In genomic region chr7:122315507-122316466, GRCh38 we compare ENCODE assay signal across 24 cellular contexts. TPM values are rescaled to one million over a fixed set of nuclear protein-coding genes. Genes with fewer than 3 reads are reported as not detected.
A peak's percentile ranks its signal among the peaks of the same experiment; 100 is the strongest.
DNase-seq lines count a peak whose midpoint lies in the region; ATAC-seq, FAIRE-seq and TF ChIP-seq lines count a peak whose summit lies in the region.
"Had no signal": no experiment of that assay in that cellular context is flagged by ENCODE, and none has a peak within 500 bp of the region (broad histone marks: within the 10 kb centered on the region; RNA-seq: fewer than 3 reads in every experiment).

No MANE protein-coding gene starts in this region.

- H3K27ac ChIP-seq in left ventricle myocardium inferior (replicated peaks): no peak overlapping the region
- no peak overlapping the region for H3K27ac ChIP-seq in endothelial cell of umbilical vein (ENCODE audit: insufficient read depth, low read depth, low read length)
- H3K27ac ChIP-seq in lower lobe of right lung: no peak overlapping the region
- H3K27ac ChIP-seq: A549, body of pancreas, thyroid gland had no signal

- no peaks in the 10 kb centered on the region for H3K9me3 Mint-ChIP-seq in activated CD4-positive, alpha-beta T cell treated with anti-CD3 and anti-CD28 coated beads, Interleukin-2, amount 10 ng/mL, durations not matched to agents 7 days and 5 days
- H3K9me3 Mint-ChIP-seq: activated CD4-positive, alpha-beta memory T cell treated with anti-CD3 and anti-CD28 coated beads for 36 hours; nephron progenitor cell had no signal

- H3K4me3 Mint-ChIP-seq in activated CD4-positive, alpha-beta T cell treated with anti-CD3 and anti-CD28 coated beads, Interleukin-2, amount 10 ng/mL, durations not matched to agents 7 days and 5 days: no peak overlapping the region
- H3K4me3 Mint-ChIP-seq: activated CD4-positive, alpha-beta memory T cell treated with anti-CD3 and anti-CD28 coated beads for 36 hours; activated naive CD4-positive, alpha-beta T cell treated with anti-CD3 and anti-CD28 coated beads, Interleukin-2, amount 50 U/mL, for 24 hours; T-cell had no signal

- no peaks in the 10 kb centered on the region for H3K79me2 ChIP-seq in endothelial cell of umbilical vein (ENCODE audit: control insufficient read depth, insufficient read depth, low read length)

- no peaks in the 10 kb centered on the region for H4K20me1 ChIP-seq in endothelial cell of umbilical vein (replicated peaks; ENCODE audit: control insufficient read depth, extremely low read depth, insufficient read depth, low read length)

- CTCF ChIA-PET in endothelial cell of umbilical vein (lab: Charles Lee): interaction anchor here (1.0 kb wide), 1 partner anchor 10 kb away, joined by 3 read pairs; no protein-coding TSS in a partner anchor
- CTCF ChIA-PET in activated CD4-positive, alpha-beta T cell treated with anti-CD3 and anti-CD28 coated beads, Interleukin-2, amount 10 ng/mL, durations not matched to agents 7 days and 5 days (lab: Charles Lee): interaction anchor here (1.4 kb wide), 1 partner anchor 15 kb away, joined by 3 read pairs; no protein-coding TSS in a partner anchor

- H3K27me3 ChIP-seq in left ventricle myocardium inferior (ENCODE audit: low read depth) (peaks cover 69% of the 10 kb centered on the region), endothelial cell of umbilical vein (ENCODE audit: control insufficient read depth in 2 of 2, insufficient read depth in 2 of 2, low read length in 2 of 2) (peaks cover 55 to 72% of the 10 kb centered on the region in 2 experiments), lower lobe of right lung (ENCODE audit: low read depth) (peaks cover 65% of the 10 kb centered on the region)

- H3K36me3 ChIP-seq in left ventricle myocardium inferior (no peaks in the 10 kb centered on the region), endothelial cell of umbilical vein (ENCODE audit: control insufficient read depth in 2 of 2, extremely low read depth in 1 of 2, insufficient read depth in 2 of 2, low read length in 2 of 2) (no peaks in the 10 kb centered on the region), lower lobe of right lung (no peaks in the 10 kb centered on the region)
- H3K36me3 ChIP-seq: thyroid gland had no signal

- H3K27ac Mint-ChIP-seq in activated CD4-positive, alpha-beta T cell treated with anti-CD3 and anti-CD28 coated beads, Interleukin-2, amount 10 ng/mL, durations not matched to agents 7 days and 5 days: no peak overlapping the region
- H3K27ac Mint-ChIP-seq: activated CD4-positive, alpha-beta memory T cell treated with anti-CD3 and anti-CD28 coated beads for 36 hours; activated naive CD4-positive, alpha-beta T cell treated with anti-CD3 and anti-CD28 coated beads, Interleukin-2, amount 50 U/mL, for 24 hours; nephron progenitor cell had no signal

- H3K9ac ChIP-seq in endothelial cell of umbilical vein (replicated peaks; ENCODE audit: extremely low read depth, insufficient read depth, low read length): no peak overlapping the region

- FAIRE-seq in endothelial cell of umbilical vein (lab: Jason Lieb, UNC): no peak
- FAIRE-seq: A549, H54 had no signal

- H3K4me3 ChIP-seq in left ventricle myocardium inferior: peak overlapping the region; percentile 33
- no peak overlapping the region for H3K4me3 ChIP-seq in endothelial cell of umbilical vein (replicated peaks in 1 of 3; ENCODE audit: insufficient read depth in 1 of 3, low read depth in 1 of 3, low read length in 3 of 3)
- H3K4me3 ChIP-seq in lower lobe of right lung: no peak overlapping the region
- H3K4me3 ChIP-seq: A549, body of pancreas, thyroid gland had no signal

- intact Hi-C loops in left ventricle myocardium inferior (cut with micrococcal nuclease) (no loop called here), cardiac septum (cut with DNase I) (no loop called here), endothelial cell of umbilical vein (cut with micrococcal nuclease) (no loop called here), lower lobe of right lung (cut with DNase I) (no loop called here)

- dilution Hi-C loops in endothelial cell of umbilical vein (cut with MboI; ENCODE audit: extremely low pct_ligation_motif_present, low sequenced_read_pairs): no loop called here

- H3K9me3 ChIP-seq in left ventricle myocardium inferior (replicated peaks) (no peaks in the 10 kb centered on the region), endothelial cell of umbilical vein (replicated peaks; ENCODE audit: control insufficient read depth, insufficient read depth, low read length) (no peaks in the 10 kb centered on the region), lower lobe of right lung (no peaks in the 10 kb centered on the region)
- H3K9me3 ChIP-seq: A549, body of pancreas, thyroid gland had no signal

- TF ChIP-seq CTCF in left ventricle myocardium inferior (IDR thresholded peaks at IDR 0.05; ENCODE audit: borderline replicate concordance) (no peak), endothelial cell of umbilical vein (IDR thresholded peaks at IDR 0.05; ENCODE audit: extremely low read depth in 1 of 2, insufficient read depth in 1 of 2, low read depth in 1 of 2, low read length in 2 of 2) (no peak), lower lobe of right lung (IDR thresholded peaks at IDR 0.05) (no peak)

- no TSS peak for BruUV-seq in endothelial cell of umbilical vein (replicated peaks; lab: Mats Ljungman, UMichigan)

- no peaks in the 10 kb centered on the region for H3K36me3 Mint-ChIP-seq in activated CD4-positive, alpha-beta T cell treated with anti-CD3 and anti-CD28 coated beads, Interleukin-2, amount 10 ng/mL, durations not matched to agents 7 days and 5 days (ENCODE audit: low read depth)
- H3K36me3 Mint-ChIP-seq: activated naive CD4-positive, alpha-beta T cell treated with anti-CD3 and anti-CD28 coated beads, Interleukin-2, amount 50 U/mL, for 24 hours; T-cell had no signal

- H3K4me1 ChIP-seq in left ventricle myocardium inferior: peaks cover 29% of the 10 kb centered on the region
- peaks cover 14% of the 10 kb centered on the region for H3K4me1 ChIP-seq in endothelial cell of umbilical vein (ENCODE audit: control insufficient read depth, extremely low read depth, insufficient read depth, low read length)
- H3K4me1 ChIP-seq in lower lobe of right lung: peaks cover 12% of the 10 kb centered on the region
- H3K4me1 ChIP-seq: A549 had no signal

- POLR2A ChIA-PET in endothelial cell of umbilical vein (lab: Charles Lee): no interaction called here
- POLR2A ChIA-PET in activated CD4-positive, alpha-beta T cell treated with anti-CD3 and anti-CD28 coated beads, Interleukin-2, amount 10 ng/mL, durations not matched to agents 7 days and 5 days (lab: Charles Lee): no interaction called here

- peaks cover 66% of the 10 kb centered on the region for H3K27me3 Mint-ChIP-seq in activated CD4-positive, alpha-beta T cell treated with anti-CD3 and anti-CD28 coated beads, Interleukin-2, amount 10 ng/mL, durations not matched to agents 7 days and 5 days

- H2AFZ ChIP-seq in endothelial cell of umbilical vein (ENCODE audit: low read depth, low read length): no peak overlapping the region

- no peak for DNase-seq in left ventricle myocardium inferior
- no peak for DNase-seq in cardiac septum (ENCODE audit: low spot score)
- DNase-seq in endothelial cell of umbilical vein (ENCODE audit: low read depth, low spot score): no peak
- DNase-seq in lower lobe of right lung: no peak
- no peak for DNase-seq in LoVo (ENCODE audit: low spot score)
- DNase-seq in NCI-H1417 treated with DMSO at 0.1 percent for 48 hours (lab: John Stamatoyannopoulos, UW): no peak
- no peak for DNase-seq in T-helper 1 cell
- no peak for DNase-seq in activated CD4-positive, alpha-beta T cell treated with anti-CD3 and anti-CD28 coated beads, Interleukin-2, amount 10 ng/mL, durations not matched to agents 7 days and 5 days
- DNase-seq: activated CD4-positive, alpha-beta memory T cell treated with anti-CD3 and anti-CD28 coated beads for 36 hours; activated T-cell treated with anti-CD3 and anti-CD28 coated beads, Interleukin-2, amount 50 U/mL, for 1 hour; cortex of kidney; erythroblast; KG1; midbrain; NCI-H1092; NCI-H526; T-cell had no signal

- peak; percentile 7 to 8 for ATAC-seq in lower lobe of right lung
- ATAC-seq: Right ventricle myocardium inferior, T-cell had no signal

- H3K9me1 ChIP-seq in endothelial cell of umbilical vein (replicated peaks; ENCODE audit: control insufficient read depth, extremely low read depth, insufficient read depth, low read length): no peaks in the 10 kb centered on the region

- H3K4me1 Mint-ChIP-seq in activated CD4-positive, alpha-beta T cell treated with anti-CD3 and anti-CD28 coated beads, Interleukin-2, amount 10 ng/mL, durations not matched to agents 7 days and 5 days: no peaks in the 10 kb centered on the region

- TF ChIP-seq POLR2A in endothelial cell of umbilical vein (IDR thresholded peaks at IDR 0.05; ENCODE audit: low read depth, low read length): no peak

- peak overlapping the region; percentile 42 for H3K4me2 ChIP-seq in endothelial cell of umbilical vein (ENCODE audit: insufficient read depth, low read length)

TF ChIP-seq in endothelial cell of umbilical vein, 7 proteins besides CTCF, POLR2A, EP300 and RAD21:
- TF ChIP-seq FOS (IDR thresholded peaks at IDR 0.05; ENCODE audit: borderline replicate concordance, insufficient read depth, low read length) (no peak), POLR2AphosphoS5 (IDR thresholded peaks at IDR 0.05; ENCODE audit: insufficient read depth, low read depth, low read length) (no peak), EZH2 (IDR thresholded peaks at IDR 0.05; ENCODE audit: borderline replicate concordance, low read depth, low read length, severe bottlenecking) (no peak), MAX (IDR thresholded peaks at IDR 0.05; ENCODE audit: insufficient read depth, insufficient read length) (no peak)

RNA-seq across cellular contexts. Expression of gene FEZF1, which starts 11.2 kb away (rescaled TPM):
- total RNA-seq in left ventricle myocardium inferior (not detected), cardiac septum (0.13 TPM), endothelial cell of umbilical vein (not detected in 2 replicates), lower lobe of right lung (not detected)
- not detected in 2 replicates for polyA plus RNA-seq in endothelial cell of umbilical vein
- polyA plus RNA-seq in endothelial cell of umbilical vein (2011; cell fraction: cytosol; rRNA removed): not detected in 2 replicates
- not detected in 2 replicates for polyA plus RNA-seq in endothelial cell of umbilical vein (2011; cell fraction: nucleus; rRNA removed)
- polyA plus RNA-seq in endothelial cell of umbilical vein (2012): not detected in 2 replicates
- polyA minus RNA-seq in endothelial cell of umbilical vein: not detected in 2 replicates
- not detected for polyA minus RNA-seq in endothelial cell of umbilical vein (2011; cell fraction: cytosol; rRNA and poly(A)+ RNA removed)
- not detected in 2 replicates for polyA minus RNA-seq in endothelial cell of umbilical vein (2011; cell fraction: nucleus; rRNA and poly(A)+ RNA removed)
- not detected for total RNA-seq in activated CD4-positive, alpha-beta T cell treated with anti-CD3 and anti-CD28 coated beads, Interleukin-2, amount 10 ng/mL, durations not matched to agents 7 days and 5 days
- total RNA-seq: activated CD4-positive, alpha-beta memory T cell treated with anti-CD3 and anti-CD28 coated beads for 36 hours; body of pancreas; Right ventricle myocardium inferior; T-cell; thyroid gland had no signal
- polyA plus RNA-seq: A549 had no signal
